Comparison of ENCODE assay signal across 26 cellular contexts in the genomic region with DNA sequence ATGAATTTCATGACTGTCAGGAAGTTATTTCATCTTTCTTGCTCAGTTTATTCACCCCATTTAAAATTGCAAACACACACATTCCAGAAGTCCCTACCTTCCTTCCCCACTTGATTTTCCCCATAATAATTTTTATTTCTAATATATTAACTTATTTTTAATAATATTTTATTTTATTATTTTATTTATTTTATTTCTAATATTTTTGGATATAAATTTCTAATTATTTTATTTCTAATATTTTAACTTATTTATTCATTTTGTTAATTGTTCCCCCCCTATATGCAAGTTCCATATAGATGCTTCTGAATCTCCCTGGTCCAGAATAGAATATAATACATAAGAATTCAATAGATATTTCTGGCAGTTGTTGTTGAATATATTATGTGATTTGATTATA.
"Had no signal": no experiment of that assay in that cellular context is flagged by ENCODE, and none has a peak within 500 bp of the region (broad histone marks: within the 10 kb centered on the region; RNA-seq: fewer than 3 reads in every experiment).

No MANE protein-coding gene starts in this region.

- H3K36me3 ChIP-seq: heart right ventricle, left lung, lower lobe of right lung, neural progenitor cell, neutrophil, right lobe of liver, stomach, thyroid gland, transverse colon, upper lobe of left lung had no signal

- FAIRE-seq: keratinocyte had no signal

- H3K4me1 ChIP-seq: left lung, lower lobe of right lung, neural progenitor cell, right lobe of liver, stomach, testis, thyroid gland, transverse colon, upper lobe of left lung had no signal

- H3K27ac ChIP-seq: heart right ventricle, hepatocyte, left lung, lower lobe of right lung, neural progenitor cell, neutrophil, right lobe of liver, stomach, testis, thyroid gland, transverse colon, upper lobe of left lung had no signal

- H3K27me3 ChIP-seq: heart right ventricle, hepatocyte, left lung, neural progenitor cell, neutrophil, right lobe of liver, stomach, testis, thyroid gland, transverse colon, upper lobe of left lung had no signal

- H3K4me3 ChIP-seq: heart right ventricle, hepatocyte, left lung, lower lobe of right lung, neural progenitor cell, right lobe of liver, stomach, testis, thyroid gland, transverse colon, upper lobe of left lung had no signal

- DNase-seq: heart right ventricle; left colon; left lung; lower lobe of right lung; mammary epithelial cell; mesenchymal stem cell; naive thymus-derived CD8-positive, alpha-beta T cell; nephron progenitor cell; occipital lobe; retina; right lobe of liver; stimulated activated CD4-positive, alpha-beta T cell treated with anti-CD3 and anti-CD28 coated beads, Interleukin-12 subunit alpha, Interleukin-12 subunit beta, amount 100 ng/mL, for 4 hours; stimulated activated CD4-positive, alpha-beta T cell treated with anti-CD3 and anti-CD28 coated beads, Interleukin-15, amount 100 ng/mL, for 24 hours; stimulated activated CD4-positive, alpha-beta T cell treated with anti-CD3 and anti-CD28 coated beads, Interleukin-2, amount 100 ng/mL, for 24 hours; stimulated activated CD4-positive, alpha-beta T cell treated with anti-CD3 and anti-CD28 coated beads, Interleukin-4, amount 100 ng/mL, for 1 hour; stimulated activated naive B cell treated with anti-CD40 and anti-IgM and Interleukin-4, amounts not matched to agents 10 μg/mL and 1 μg/mL and 100 μg/mL, for 72 hours; stimulated activated naive CD8-positive, alpha-beta T cell treated with anti-CD3 and anti-CD28 coated beads, Interleukin-15, Interleukin-2, amounts not matched to agents 100 U/mL and 50 U/mL, for 24 hours; stomach; testis; thyroid gland; transverse colon; upper lobe of left lung had no signal

- H3K9me3 ChIP-seq: heart right ventricle, left lung, lower lobe of right lung, neutrophil, right lobe of liver, stomach, testis, thyroid gland, transverse colon, upper lobe of left lung had no signal

- ATAC-seq: heart right ventricle; left colon; left lung; lower lobe of right lung; naive thymus-derived CD8-positive, alpha-beta T cell; right lobe of liver; stimulated activated naive B cell treated with anti-CD40 and anti-IgM and Interleukin-4, amounts not matched to agents 10 μg/mL and 1 μg/mL and 100 μg/mL, for 72 hours; stimulated activated naive CD8-positive, alpha-beta T cell treated with anti-CD3 and anti-CD28 coated beads, Interleukin-15, Interleukin-2, amounts not matched to agents 100 U/mL and 50 U/mL, for 24 hours had no signal
